ENCODE assay signal across 1 cellular context in genomic region chr3:72968280-72968679, GRCh38.
A peak's percentile ranks its signal among the peaks of the same experiment; 100 is the strongest.
TF ChIP-seq lines count a peak whose summit lies in the region.

No MANE protein-coding gene starts in this region.

TF ChIP-seq in HepG2, 621 proteins besides CTCF, POLR2A, EP300 and RAD21 (continued from another document and continues in another):
- TF ChIP-seq TFE3 (CRISPR knock-in tag; IDR thresholded peaks at IDR 0.05) (no peak), ATF2 (CRISPR knock-in tag; IDR thresholded peaks at IDR 0.05) (no peak), RCOR2 (CRISPR knock-in tag; IDR thresholded peaks at IDR 0.05) (peak; percentile 16; the same call in 1 of the 2 replicates), SRSF9 (IDR thresholded peaks at IDR 0.05; ENCODE audit: borderline replicate concordance, insufficient read depth, low read depth, low read length, poor library complexity, severe bottlenecking) (no peak), NFE2L2 (IDR thresholded peaks at IDR 0.05; ENCODE audit: low read length) (no peak), HNRNPL (IDR thresholded peaks at IDR 0.05; ENCODE audit: low read depth, low read length) (no peak), NR2F6 (IDR thresholded peaks at IDR 0.05) (peak; percentile 53), NR2F6 (CRISPR knock-in tag; IDR thresholded peaks at IDR 0.05) (peak; percentile 51), ZNF816 (CRISPR knock-in tag; IDR thresholded peaks at IDR 0.05; ENCODE audit: borderline replicate concordance) (no peak), KLF12 (CRISPR knock-in tag; IDR thresholded peaks at IDR 0.05; ENCODE audit: borderline replicate concordance) (no peak), SIX1 (CRISPR knock-in tag; IDR thresholded peaks at IDR 0.05; ENCODE audit: borderline replicate concordance) (peak; percentile 64; the same call in 1 of the 2 replicates), TAF1 (CRISPR knock-in tag; IDR thresholded peaks at IDR 0.05) (no peak), TFDP1 (CRISPR knock-in tag; IDR thresholded peaks at IDR 0.05; ENCODE audit: borderline replicate concordance) (no peak), HNRNPH1 (optimal IDR thresholded peaks at IDR 0.05; ENCODE audit: low read depth, low read length) (no peak), ARID2 (CRISPR knock-in tag; IDR thresholded peaks at IDR 0.05; ENCODE audit: borderline replicate concordance) (no peak), ADNP (CRISPR knock-in tag; IDR thresholded peaks at IDR 0.05) (0 out of 2 replicates have a peak, but pooled peaks have one; percentile 28), RERE (CRISPR knock-in tag; IDR thresholded peaks at IDR 0.05; ENCODE audit: low read depth) (no peak), ZNF256 (CRISPR knock-in tag; conservative IDR thresholded peaks at IDR 0.05) (no peak), NCOA2 (CRISPR knock-in tag; IDR thresholded peaks at IDR 0.05) (0 out of 2 replicates have a peak, but pooled peaks have one; percentile 34), NR2F2 (IDR thresholded peaks at IDR 0.05; ENCODE audit: borderline replicate concordance, low read depth) (0 out of 2 replicates have a peak, but pooled peaks have one; percentile 24), TGIF2 (CRISPR knock-in tag; IDR thresholded peaks at IDR 0.05) (no peak), SSRP1 (CRISPR knock-in tag; IDR thresholded peaks at IDR 0.05) (no peak), ZBTB8A (CRISPR knock-in tag; IDR thresholded peaks at IDR 0.05; ENCODE audit: borderline replicate concordance, low read depth) (no peak), CC2D1A (CRISPR knock-in tag; IDR thresholded peaks at IDR 0.05) (no peak), SIX4 (CRISPR knock-in tag; IDR thresholded peaks at IDR 0.05) (0 out of 2 replicates have a peak, but pooled peaks have one; percentile 56), CEBPB (IDR thresholded peaks at IDR 0.05; ENCODE audit: borderline replicate concordance, low read depth, low read length) (peak; percentile 49; the same call in 1 of the 2 replicates), MYPOP (CRISPR knock-in tag; IDR thresholded peaks at IDR 0.05) (no peak), ZNF709 (CRISPR knock-in tag; IDR thresholded peaks at IDR 0.05) (no peak), MIXL1 (CRISPR knock-in tag; IDR thresholded peaks at IDR 0.05) (no peak), ZNF768 (CRISPR knock-in tag; IDR thresholded peaks at IDR 0.05) (no peak), ZBTB4 (CRISPR knock-in tag; IDR thresholded peaks at IDR 0.05; ENCODE audit: borderline replicate concordance) (no peak), HINFP (CRISPR knock-in tag; IDR thresholded peaks at IDR 0.05; ENCODE audit: low read depth) (no peak), ZFP36L1 (CRISPR knock-in tag; IDR thresholded peaks at IDR 0.05) (no peak), ZMYM2 (CRISPR knock-in tag; IDR thresholded peaks at IDR 0.05) (peak; percentile 17; the same call in 1 of the 2 replicates), THAP11 (CRISPR knock-in tag; IDR thresholded peaks at IDR 0.05) (0 out of 2 replicates have a peak, but pooled peaks have one; percentile 24), POLR2AphosphoS5 (IDR thresholded peaks at IDR 0.05; ENCODE audit: low read depth, low read length) (no peak), SALL1 (CRISPR knock-in tag; IDR thresholded peaks at IDR 0.05) (0 out of 2 replicates have a peak, but pooled peaks have one; percentile 7), ZNF280D (CRISPR knock-in tag; IDR thresholded peaks at IDR 0.05) (no peak), FOXP4 (CRISPR knock-in tag; IDR thresholded peaks at IDR 0.05) (no peak), FOSL2 (CRISPR knock-in tag; IDR thresholded peaks at IDR 0.05) (peak; percentile 22; the same call in 1 of the 2 replicates)
